Comparison of ENCODE assay signal across 8 cellular contexts in genomic region chr3:180680097-180680430, GRCh38. TPM values are rescaled to one million over a fixed set of nuclear protein-coding genes. Genes with fewer than 3 reads are reported as not detected.
DNase-seq lines count a peak whose midpoint lies in the region; ATAC-seq, FAIRE-seq and TF ChIP-seq lines count a peak whose summit lies in the region.

No MANE protein-coding gene starts in this region.

- no peaks in the 10 kb centered on the region for H3K4me1 ChIP-seq in NT2/D1 (ENCODE audit: insufficient read depth, insufficient read length)

- peak overlapping the region; percentile 78 for H3K4me3 ChIP-seq in NT2/D1 (ENCODE audit: insufficient read length, low read depth)
- peak overlapping the region; percentile 49 for H3K4me3 ChIP-seq in bronchial epithelial cell (ENCODE audit: low read depth, low read length)

- H3K9ac ChIP-seq in NT2/D1 (ENCODE audit: insufficient read length, low read depth), result peak overlapping the region; percentile 73

- FAIRE-seq in bronchial epithelial cell (lab: Jason Lieb, UNC), result no peak

- ATAC-seq in GM21360 (IDR thresholded peaks at IDR 0.05; ENCODE audit: unreplicated experiment) (peak; percentile 40), HG03565 (IDR thresholded peaks at IDR 0.05; ENCODE audit: unreplicated experiment) (peak; percentile 30), left colon (peak; percentile 40)
- ATAC-seq in stimulated activated naive CD8-positive, alpha-beta T cell treated with anti-CD3 and anti-CD28 coated beads, Interleukin-15, Interleukin-2, amounts not matched to agents 100 U/mL and 50 U/mL, for 24 hours, result peak; percentile 58

- H3K36me3 ChIP-seq in NT2/D1 (ENCODE audit: insufficient read depth, insufficient read length, low read length), result no peaks in the 10 kb centered on the region
- H3K36me3 ChIP-seq in bronchial epithelial cell (ENCODE audit: control insufficient read depth, insufficient read depth, low read length), result no peaks in the 10 kb centered on the region

- DNase-seq in EL, result peak; percentile 42
- DNase-seq in NT2/D1 (ENCODE audit: low read depth, low spot score), result peak; percentile 51
- peak; percentile 61 for DNase-seq in bronchial epithelial cell (ENCODE audit: low read depth)
- peak in 1 of 2 donors; percentile 7 for DNase-seq in left colon
- DNase-seq in stimulated activated naive CD8-positive, alpha-beta T cell treated with anti-CD3 and anti-CD28 coated beads, Interleukin-15, Interleukin-2, amounts not matched to agents 100 U/mL and 50 U/mL, for 24 hours, result peak; percentile 16
- no peak for DNase-seq in AML-193 (lab: John Stamatoyannopoulos, UW)

- TF ChIP-seq CTCF in bronchial epithelial cell (IDR thresholded peaks at IDR 0.05; ENCODE audit: insufficient read depth, low read length, severe bottlenecking), result peak; percentile 61

- peaks cover 17% of the 10 kb centered on the region for H3K27me3 ChIP-seq in NT2/D1 (ENCODE audit: insufficient read depth, insufficient read length)
- H3K27me3 ChIP-seq in bronchial epithelial cell (ENCODE audit: control insufficient read depth, insufficient read depth, low read length), result peaks cover 2% of the 10 kb centered on the region

- intact Hi-C loops in left colon (cut with DNase I, micrococcal nuclease), result no loop called here

- no peaks in the 10 kb centered on the region for H3K9me3 ChIP-seq in NT2/D1 (ENCODE audit: insufficient read depth, low read length)

RNA-seq across cellular contexts. Expression of gene CCDC39, which starts 0.8 kb away (rescaled TPM):
- total RNA-seq in bronchial epithelial cell, result not detected in 2 replicates
- total RNA-seq in left colon, result not detected

Comparison
In these comparisons a context has a peak if more than half of its experiments do, and no peak if none do; other contexts are left out.
1. DNase-seq: peak in EL (single experiment), NT2/D1 (single experiment), bronchial epithelial cell (single experiment) and stimulated activated naive CD8-positive, alpha-beta T cell treated with anti-CD3 and anti-CD28 coated beads, Interleukin-15, Interleukin-2, amounts not matched to agents 100 U/mL and 50 U/mL, for 24 hours (single experiment); none in AML-193 (0 of 2).
2. Peak in every context shown above with its lines, with median percentiles within 50 percentile points of each other: ATAC-seq.